ENCODE assay signal across 1 cellular context in genomic region chr17:57466042-57466471, GRCh38.
A peak's percentile ranks its signal among the peaks of the same experiment; 100 is the strongest.
TF ChIP-seq lines count a peak whose summit lies in the region.

No MANE protein-coding gene starts in this region.

TF ChIP-seq in GM23338, 12 proteins besides CTCF, POLR2A, EP300 and RAD21 (continued from another document):
- 0 out of 2 replicates have a peak, but pooled peaks have one; percentile 9 for TF ChIP-seq ZNF462 (CRISPR knock-in tag; IDR thresholded peaks at IDR 0.05)
- no peak for TF ChIP-seq ZNF331 (CRISPR knock-in tag; IDR thresholded peaks at IDR 0.05; ENCODE audit: low read depth)
- TF ChIP-seq POLR2AphosphoS5 (IDR thresholded peaks at IDR 0.05; ENCODE audit: low read depth): no peak
- TF ChIP-seq ZNF114 (CRISPR knock-in tag; IDR thresholded peaks at IDR 0.05): no peak
- peak; percentile 78 for TF ChIP-seq NANOG (IDR thresholded peaks at IDR 0.05; ENCODE audit: borderline replicate concordance)
- no peak for TF ChIP-seq CREB1 (CRISPR knock-in tag; IDR thresholded peaks at IDR 0.05; ENCODE audit: low read depth)
- TF ChIP-seq JUNB (IDR thresholded peaks at IDR 0.05; ENCODE audit: unreplicated experiment): no peak
- TF ChIP-seq ETS1 (IDR thresholded peaks at IDR 0.05): no peak
